Comparison of ENCODE assay signal across 16 cellular contexts in the genomic region with DNA sequence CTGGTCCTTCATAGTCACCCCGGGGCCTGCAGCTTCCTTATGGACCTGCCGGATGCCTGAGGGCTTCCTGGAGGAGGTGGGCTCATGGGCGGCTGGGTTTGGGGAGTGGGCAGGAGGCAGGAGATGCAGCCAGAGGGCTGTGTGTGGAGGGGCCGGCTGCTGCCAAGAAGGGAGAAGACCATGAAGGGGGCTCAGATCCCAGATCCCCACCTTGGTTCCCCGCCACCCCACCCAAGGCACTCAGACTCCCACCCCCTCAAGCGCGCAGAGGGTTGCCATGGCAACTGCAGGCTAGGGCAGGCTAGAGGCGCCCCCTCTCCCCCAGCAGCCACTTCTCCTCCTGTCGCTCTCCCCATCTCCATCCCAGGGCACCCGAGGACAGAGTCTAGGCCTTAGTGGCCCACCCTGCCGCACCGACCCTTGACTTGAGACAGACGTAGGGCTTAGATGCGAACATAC.
A peak's percentile ranks its signal among the peaks of the same experiment; 100 is the strongest.
DNase-seq lines count a peak whose midpoint lies in the region; ATAC-seq and TF ChIP-seq lines count a peak whose summit lies in the region.
"Had no signal": no experiment of that assay in that cellular context is flagged by ENCODE, and none has a peak within 500 bp of the region (broad histone marks: within the 10 kb centered on the region; RNA-seq: fewer than 3 reads in every experiment).

No MANE protein-coding gene starts in this region.

- H3K27me3 ChIP-seq in colonic mucosa: no peaks in the 10 kb centered on the region
- H3K27me3 ChIP-seq: gastroesophageal sphincter had no signal

- H3K27ac Mint-ChIP-seq in activated naive CD4-positive, alpha-beta T cell treated with anti-CD3 and anti-CD28 coated beads for 36 hours: no peak overlapping the region
- H3K27ac Mint-ChIP-seq: activated B cell treated with CpG ODN at 0.5 μM for 24 hours; activated naive CD8-positive, alpha-beta T cell had no signal

- H3K4me1 Mint-ChIP-seq in activated naive CD4-positive, alpha-beta T cell treated with anti-CD3 and anti-CD28 coated beads for 36 hours (ENCODE audit: low read depth): peaks cover 11% of the 10 kb centered on the region
- H3K4me1 Mint-ChIP-seq: brain had no signal

- H3K4me1 ChIP-seq in colonic mucosa: no peaks in the 10 kb centered on the region

- H3K9me3 ChIP-seq in colonic mucosa: no peaks in the 10 kb centered on the region
- H3K9me3 ChIP-seq: gastroesophageal sphincter had no signal

- no peaks in the 10 kb centered on the region for H3K36me3 ChIP-seq in colonic mucosa
- H3K36me3 ChIP-seq: gastroesophageal sphincter had no signal

- peak; percentile 8 for DNase-seq in activated naive CD4-positive, alpha-beta T cell treated with anti-CD3 and anti-CD28 coated beads, Interleukin-2, amount 50 U/mL, for 16 hours
- no peak for DNase-seq in activated naive CD4-positive, alpha-beta T cell treated with anti-CD3 and anti-CD28 coated beads for 36 hours
- DNase-seq in colonic mucosa: peak; percentile 14
- DNase-seq in mesenteric fat pad (ENCODE audit: low spot score): peak; percentile 68
- DNase-seq in ureter (ENCODE audit: low spot score): peak; percentile 34
- no peak for DNase-seq in hypothalamus (lab: John Stamatoyannopoulos, UW)
- no peak for DNase-seq in middle frontal gyrus (ENCODE audit: extremely low spot score, low spot score)

- H3K4me3 Mint-ChIP-seq in activated naive CD4-positive, alpha-beta T cell treated with anti-CD3 and anti-CD28 coated beads for 36 hours: no peak overlapping the region
- H3K4me3 Mint-ChIP-seq: activated naive CD8-positive, alpha-beta T cell; brain had no signal

- ATAC-seq in GM18870 (IDR thresholded peaks at IDR 0.05; ENCODE audit: unreplicated experiment): no peak
- ATAC-seq: gastroesophageal sphincter had no signal

- intact Hi-C loops in activated naive CD4-positive, alpha-beta T cell treated with anti-CD3 and anti-CD28 coated beads for 36 hours (cut with micrococcal nuclease): no loop called here
- intact Hi-C loops in colonic mucosa (cut with DNase I): no loop called here

- CTCF ChIA-PET in activated naive CD4-positive, alpha-beta T cell treated with anti-CD3 and anti-CD28 coated beads for 36 hours (lab: Charles Lee): interaction anchor here (2.2 kb wide), 1 partner anchor 9 kb away, joined by 5 read pairs; no protein-coding TSS in a partner anchor

- no peak overlapping the region for H3K27ac ChIP-seq in colonic mucosa
- H3K27ac ChIP-seq: gastroesophageal sphincter had no signal

- no peak for TF ChIP-seq CTCF in colonic mucosa (IDR thresholded peaks at IDR 0.05)

- H3K27me3 Mint-ChIP-seq in activated naive CD4-positive, alpha-beta T cell treated with anti-CD3 and anti-CD28 coated beads for 36 hours (ENCODE audit: low read depth): no peaks in the 10 kb centered on the region
- H3K27me3 Mint-ChIP-seq: activated B cell treated with CpG ODN at 0.5 μM for 24 hours; activated naive CD8-positive, alpha-beta T cell; brain; naive thymus-derived CD4-positive, alpha-beta T cell had no signal

- no peaks in the 10 kb centered on the region for H3K9me3 Mint-ChIP-seq in activated naive CD4-positive, alpha-beta T cell treated with anti-CD3 and anti-CD28 coated beads for 36 hours
- H3K9me3 Mint-ChIP-seq: activated B cell treated with CpG ODN at 0.5 μM for 24 hours; naive thymus-derived CD4-positive, alpha-beta T cell; stimulated activated effector memory CD8-positive, alpha-beta T cell treated with anti-CD3 and anti-CD28 coated beads, Interleukin-12 subunit alpha, Interleukin-12 subunit beta, amount 100 ng/mL, for 72 hours had no signal

- H3K36me3 Mint-ChIP-seq in activated naive CD4-positive, alpha-beta T cell treated with anti-CD3 and anti-CD28 coated beads for 36 hours (ENCODE audit: low read depth): no peaks in the 10 kb centered on the region
- H3K36me3 Mint-ChIP-seq: activated naive CD8-positive, alpha-beta T cell; CD4-positive, CD25-positive, alpha-beta regulatory T cell; naive thymus-derived CD4-positive, alpha-beta T cell; stimulated activated effector memory CD8-positive, alpha-beta T cell treated with anti-CD3 and anti-CD28 coated beads, Interleukin-12 subunit alpha, Interleukin-12 subunit beta, amount 100 ng/mL, for 72 hours had no signal

- no peak overlapping the region for H3K9ac ChIP-seq in colonic mucosa (ENCODE audit: low read depth in 2 of 2, low read length in 2 of 2)

- no peak overlapping the region for H3K4me3 ChIP-seq in colonic mucosa
- H3K4me3 ChIP-seq: gastroesophageal sphincter, lung had no signal

Comparison
In these comparisons a context has a peak if more than half of its experiments do, and no peak if none do; other contexts are left out.
1. DNase-seq: peak in activated naive CD4-positive, alpha-beta T cell treated with anti-CD3 and anti-CD28 coated beads, Interleukin-2, amount 50 U/mL, for 16 hours (single experiment), colonic mucosa (single experiment), mesenteric fat pad (single experiment) and ureter (single experiment); none in activated naive CD4-positive, alpha-beta T cell treated with anti-CD3 and anti-CD28 coated beads for 36 hours (single experiment), hypothalamus (0 of 51) and middle frontal gyrus (single experiment).